ENCODE assay signal across 2 cellular contexts in genomic region chr15:42621386-42621785, GRCh38.
TF ChIP-seq lines count a peak whose summit lies in the region.

No MANE protein-coding gene starts in this region.

TF ChIP-seq in HepG2, 621 proteins besides CTCF, POLR2A, EP300 and RAD21:
- TF ChIP-seq ZNF747 (CRISPR knock-in tag; IDR thresholded peaks at IDR 0.05; ENCODE audit: borderline replicate concordance) (no peak), ATM (IDR thresholded peaks at IDR 0.05; ENCODE audit: borderline replicate concordance) (no peak), KMT2A (CRISPR knock-in tag; IDR thresholded peaks at IDR 0.05) (no peak), ZNF75D (CRISPR knock-in tag; IDR thresholded peaks at IDR 0.05; ENCODE audit: borderline replicate concordance) (no peak), HNRNPK (IDR thresholded peaks at IDR 0.05; ENCODE audit: low read depth, low read length, poor library complexity, severe bottlenecking) (no peak), MATR3 (CRISPR knock-in tag; IDR thresholded peaks at IDR 0.05) (no peak), PCBP1 (IDR thresholded peaks at IDR 0.05; ENCODE audit: borderline replicate concordance, low read depth, low read length) (no peak), ZNF598 (CRISPR knock-in tag; IDR thresholded peaks at IDR 0.05; ENCODE audit: borderline replicate concordance) (no peak)

TF ChIP-seq in H1, 55 proteins besides CTCF, POLR2A, EP300 and RAD21:
- TF ChIP-seq SUZ12 (IDR thresholded peaks at IDR 0.05; ENCODE audit: low read length) (no peak), SAP30 (IDR thresholded peaks at IDR 0.05; ENCODE audit: insufficient read depth, insufficient replicate concordance, low read length) (no peak), TCF12 (IDR thresholded peaks at IDR 0.05; ENCODE audit: low read depth, low read length) (no peak), ZNF274 (IDR thresholded peaks at IDR 0.05; ENCODE audit: borderline replicate concordance, extremely low read depth, low read length) (no peak), SIRT6 (IDR thresholded peaks at IDR 0.05; ENCODE audit: low read length) (no peak), PHF8 (conservative IDR thresholded peaks at IDR 0.05; ENCODE audit: low read depth, low read length) (no peak), KDM5A (IDR thresholded peaks at IDR 0.05; ENCODE audit: low read length) (no peak), CREB1 (IDR thresholded peaks at IDR 0.05) (no peak)
TF ChIP-seq in H1: peak in this region for 0.
